Comparison of ENCODE assay signal across 8 cellular contexts in genomic region chr9:95461448-95462381, GRCh38.
A peak's percentile ranks its signal among the peaks of the same experiment; 100 is the strongest.
DNase-seq lines count a peak whose midpoint lies in the region; ATAC-seq and TF ChIP-seq lines count a peak whose summit lies in the region.

No MANE protein-coding gene starts in this region.

- peaks cover 12% of the 10 kb centered on the region; the same call in 1 of the 2 replicates for H3F3A ChIP-seq in SU-DHL-6 (ENCODE audit: insufficient read depth)

- H3K36me3 ChIP-seq in SU-DHL-6 (ENCODE audit: low read length), result peaks cover 25% of the 10 kb centered on the region; the same call in 1 of the 2 replicates

- peak; percentile 3 to 9 for ATAC-seq in activated CD4-positive, CD25-positive, alpha-beta regulatory T cell treated with anti-CD3 and anti-CD28 coated beads, Interleukin-2, amount 50 U/mL, for 24 hours
- ATAC-seq in stimulated activated naive B cell treated with anti-CD40 and anti-IgM and Interleukin-4, amounts not matched to agents 10 μg/mL and 1 μg/mL and 100 μg/mL, for 72 hours (replicated peaks), result peak in 1 of 2 donors; percentile 17
- ATAC-seq in GM18498 (IDR thresholded peaks at IDR 0.05; ENCODE audit: unreplicated experiment) (no peak), GM18868 (IDR thresholded peaks at IDR 0.05; ENCODE audit: unreplicated experiment) (no peak)

- H3K27me3 ChIP-seq in SU-DHL-6 (ENCODE audit: low read length), result no peaks in the 10 kb centered on the region

- H3K9me3 ChIP-seq in SU-DHL-6 (ENCODE audit: insufficient read depth, low read length), result no peaks in the 10 kb centered on the region

- no peak overlapping the region for H3K27ac Mint-ChIP-seq in stimulated activated naive B cell treated with anti-CD40 and anti-IgM and Interleukin-4, amounts not matched to agents 10 μg/mL and 1 μg/mL and 100 μg/mL, for 72 hours

- peaks cover 24 to 27% of the 10 kb centered on the region in 2 donors for H3K4me1 Mint-ChIP-seq in stimulated activated naive B cell treated with anti-CD40 and anti-IgM and Interleukin-4, amounts not matched to agents 10 μg/mL and 1 μg/mL and 100 μg/mL, for 72 hours

- H3K27me3 Mint-ChIP-seq in stimulated activated naive B cell treated with anti-CD40 and anti-IgM and Interleukin-4, amounts not matched to agents 10 μg/mL and 1 μg/mL and 100 μg/mL, for 72 hours, result peaks cover 37 to 76% of the 10 kb centered on the region in 2 donors

- no peaks in the 10 kb centered on the region; the same call in 1 of the 2 replicates for H3K79me2 ChIP-seq in SU-DHL-6 (ENCODE audit: insufficient read depth, low read length)

- no peaks in the 10 kb centered on the region for H3K9me2 ChIP-seq in SU-DHL-6 (replicated peaks; ENCODE audit: insufficient read depth, low read length)

- no peaks in the 10 kb centered on the region for H4K20me1 ChIP-seq in SU-DHL-6 (ENCODE audit: low read depth, low read length)

- DNase-seq in activated CD4-positive, CD25-positive, alpha-beta regulatory T cell (lab: John Stamatoyannopoulos, UW), result no peak
- peak; percentile 55 for DNase-seq in globus pallidus (ENCODE audit: low spot score)
- no peak for DNase-seq in stimulated activated naive B cell treated with anti-CD40 and anti-IgM and Interleukin-4, amounts not matched to agents 10 μg/mL and 1 μg/mL and 100 μg/mL, for 72 hours
- DNase-seq in NCI-H774 (lab: John Stamatoyannopoulos, UW), result no peak

- peak overlapping the region; percentile 91 for H3K27ac ChIP-seq in SU-DHL-6 (ENCODE audit: low read depth, low read length)

- peak overlapping the region; percentile 70 for H3K4me2 ChIP-seq in SU-DHL-6 (ENCODE audit: low read depth, low read length, poor library complexity, severe bottlenecking)

- no peak overlapping the region for H3K4me3 ChIP-seq in SU-DHL-6 (ENCODE audit: insufficient read depth, low read length, poor library complexity, severe bottlenecking)

- H3K36me3 Mint-ChIP-seq in stimulated activated naive B cell treated with anti-CD40 and anti-IgM and Interleukin-4, amounts not matched to agents 10 μg/mL and 1 μg/mL and 100 μg/mL, for 72 hours, result peaks cover 0 to 6% of the 10 kb centered on the region in 2 donors

- TF ChIP-seq CTCF in SU-DHL-6 (IDR thresholded peaks at IDR 0.05; ENCODE audit: insufficient read depth, low read length, poor library complexity, severe bottlenecking), result no peak

- peak overlapping the region; percentile 24 for H3K9ac ChIP-seq in SU-DHL-6 (ENCODE audit: low read length)

- no peaks in the 10 kb centered on the region for H3K9me3 Mint-ChIP-seq in stimulated activated naive B cell treated with anti-CD40 and anti-IgM and Interleukin-4, amounts not matched to agents 10 μg/mL and 1 μg/mL and 100 μg/mL, for 72 hours

- peak overlapping the region; percentile 80 to 81 for H3K4me3 Mint-ChIP-seq in stimulated activated naive B cell treated with anti-CD40 and anti-IgM and Interleukin-4, amounts not matched to agents 10 μg/mL and 1 μg/mL and 100 μg/mL, for 72 hours

- H2AFZ ChIP-seq in SU-DHL-6 (ENCODE audit: low read depth, low read length, severe bottlenecking), result no peak overlapping the region

Comparison
In these comparisons a context has a peak if more than half of its experiments do, and no peak if none do; other contexts are left out.
1. ATAC-seq: peak in activated CD4-positive, CD25-positive, alpha-beta regulatory T cell treated with anti-CD3 and anti-CD28 coated beads, Interleukin-2, amount 50 U/mL, for 24 hours (2 of 2); none in GM18498 (single experiment) and GM18868 (single experiment).